Comparison of ENCODE assay signal across 8 cellular contexts in genomic region chr2:71000780-71001591, GRCh38. TPM values are rescaled to one million over a fixed set of nuclear protein-coding genes. Genes with fewer than 3 reads are reported as not detected.
DNase-seq lines count a peak whose midpoint lies in the region; ATAC-seq and TF ChIP-seq lines count a peak whose summit lies in the region.

No MANE protein-coding gene starts in this region.

- TF ChIP-seq CTCF in right lobe of liver (IDR thresholded peaks at IDR 0.05), result peak; percentile 71 to 93 (median 92)

- no peaks in the 10 kb centered on the region for H3K36me3 ChIP-seq in right lobe of liver

- intact Hi-C loops in right lobe of liver (cut with DNase I), result no loop called here

- H3K4me3 Mint-ChIP-seq in central memory CD8-positive, alpha-beta T cell, result peak overlapping the region; percentile 69

- H3K4me1 ChIP-seq in right lobe of liver, result no peaks in the 10 kb centered on the region

- no peak overlapping the region for H3K27ac Mint-ChIP-seq in central memory CD8-positive, alpha-beta T cell (ENCODE audit: low read depth)

- 14% methylated on average over 19 of the region's 21 CpGs for WGBS in right lobe of liver (ENCODE audit: insufficient coverage, low coverage, low lambda C conversion rate, missing lambda C conversion rate)

- DNase-seq in AG08395 (ENCODE audit: low spot score) (peak; percentile 79), NCI-H2196 treated with DMSO at 0.1 percent for 48 hours (lab: John Stamatoyannopoulos, UW; ENCODE audit: unreplicated experiment) (peak; percentile 23), right lobe of liver (peak; percentile 78 to 84 (median 80))
- DNase-seq in central memory CD8-positive, alpha-beta T cell (ENCODE audit: low spot score in 2 of 2), result peak; percentile 62 to 70
- peak; percentile 77 to 78 for DNase-seq in stimulated activated CD4-positive, alpha-beta T cell treated with anti-CD3 and anti-CD28 coated beads, Interleukin-4, amount 100 ng/mL, for 48 hours (ENCODE audit: low read depth in 2 of 2)

- TF ChIP-seq POLR2A in right lobe of liver (IDR thresholded peaks at IDR 0.05), result no peak

- H3K27ac ChIP-seq in right lobe of liver, result no peak overlapping the region

- H3K4me3 ChIP-seq in right lobe of liver, result peak overlapping the region in 1 of 3 donors; percentile 44

- H3K4me1 Mint-ChIP-seq in central memory CD8-positive, alpha-beta T cell, result peaks cover 8% of the 10 kb centered on the region

- H3K9me3 ChIP-seq in right lobe of liver, result no peaks in the 10 kb centered on the region

- H3K36me3 Mint-ChIP-seq in central memory CD8-positive, alpha-beta T cell (ENCODE audit: insufficient read depth), result no peaks in the 10 kb centered on the region

- no peaks in the 10 kb centered on the region for H3K9me3 Mint-ChIP-seq in central memory CD8-positive, alpha-beta T cell

- H3K27me3 ChIP-seq in right lobe of liver, result no peaks in the 10 kb centered on the region

- H3K27me3 Mint-ChIP-seq in central memory CD8-positive, alpha-beta T cell, result no peaks in the 10 kb centered on the region

- peak; percentile 86 for ATAC-seq in GM18861 (IDR thresholded peaks at IDR 0.05; ENCODE audit: unreplicated experiment)
- peak; percentile 87 for ATAC-seq in HG03064 (IDR thresholded peaks at IDR 0.05; ENCODE audit: low read depth, unreplicated experiment)
- peak; percentile 94 for ATAC-seq in activated CD4-positive, CD25-positive, alpha-beta regulatory T cell treated with anti-CD3 and anti-CD28 coated beads, Interleukin-2, amount 50 U/mL, for 24 hours
- ATAC-seq in central memory CD8-positive, alpha-beta T cell (replicated peaks; ENCODE audit: extremely low read depth, poor library complexity, severe bottlenecking), result peak; percentile 93
- peak; percentile 86 to 97 (median 94) for ATAC-seq in right lobe of liver

RNA-seq across cellular contexts. Expression of gene TEX261, which starts 6.3 kb away (rescaled TPM):
- total RNA-seq in right lobe of liver, result 10 to 100 TPM; 26.5 to 33.2 (median 27.1) TPM

RNA-seq across cellular contexts. Expression of gene ANKRD53, which starts 22.6 kb away (rescaled TPM):
- total RNA-seq in right lobe of liver, result under 1 TPM in 5 of 6 experiments, not detected in 1; 0.25 to 0.93 (median 0.50) TPM

Comparison
In these comparisons a context has a peak if more than half of its experiments do, and no peak if none do; other contexts are left out.
1. DNase-seq: peak in every context shown above with its lines; median percentile 80 in right lobe of liver; 79 in AG08395; 78 in stimulated activated CD4-positive, alpha-beta T cell treated with anti-CD3 and anti-CD28 coated beads, Interleukin-4, amount 100 ng/mL, for 48 hours; 66 in central memory CD8-positive, alpha-beta T cell; 23 in NCI-H2196 treated with DMSO at 0.1 percent for 48 hours.